In the genomic region with DNA sequence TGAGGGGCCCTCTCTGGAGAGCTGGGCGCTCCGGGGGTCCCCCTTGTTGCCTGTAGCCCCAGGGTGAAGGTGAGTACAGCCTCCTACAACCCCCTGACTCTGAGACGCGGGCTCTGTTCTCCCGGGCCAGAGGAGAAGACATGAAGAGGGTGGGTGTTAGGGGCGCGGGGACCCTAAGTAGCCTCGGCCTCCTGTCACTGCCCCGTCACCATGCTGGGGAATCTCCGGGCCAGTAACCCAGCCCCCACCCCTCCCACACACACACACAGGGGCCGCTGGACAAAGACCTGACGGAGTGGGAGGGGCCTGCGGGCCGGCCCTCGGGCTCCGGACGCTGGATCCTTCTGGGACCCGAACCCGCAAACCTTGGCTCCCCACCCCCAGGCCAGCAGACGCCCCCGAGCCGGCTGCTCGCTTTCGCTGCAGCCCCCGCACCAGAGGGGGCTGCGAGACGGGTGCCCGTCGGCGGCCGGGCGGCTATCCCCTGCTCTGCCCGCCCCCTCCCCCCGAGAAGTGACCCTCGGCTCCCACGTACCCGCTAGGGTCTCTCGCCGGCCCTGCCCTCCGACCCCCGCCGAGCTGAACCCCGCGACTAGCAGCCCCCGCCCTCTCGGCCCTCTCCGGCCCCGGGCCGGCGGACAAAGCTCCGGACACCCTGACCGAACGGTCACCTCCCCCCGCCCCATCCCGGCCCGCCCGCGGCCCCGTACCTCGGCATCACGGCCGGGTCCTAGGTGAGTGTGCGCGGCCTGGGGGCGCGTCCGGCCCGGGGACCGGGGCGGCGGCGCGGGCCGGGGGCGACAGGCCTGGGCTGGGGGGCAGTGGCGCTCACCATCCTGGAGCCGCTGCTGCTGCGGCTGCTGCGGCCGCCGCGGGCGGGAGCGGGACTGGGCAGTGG, we compare ENCODE assay signal across 8 cellular contexts. TPM values are rescaled to one million over a fixed set of nuclear protein-coding genes. Genes with fewer than 3 reads are reported as not detected.
A peak's percentile ranks its signal among the peaks of the same experiment; 100 is the strongest.
DNase-seq lines count a peak whose midpoint lies in the region; ATAC-seq and TF ChIP-seq lines count a peak whose summit lies in the region.

A gene with protein sequence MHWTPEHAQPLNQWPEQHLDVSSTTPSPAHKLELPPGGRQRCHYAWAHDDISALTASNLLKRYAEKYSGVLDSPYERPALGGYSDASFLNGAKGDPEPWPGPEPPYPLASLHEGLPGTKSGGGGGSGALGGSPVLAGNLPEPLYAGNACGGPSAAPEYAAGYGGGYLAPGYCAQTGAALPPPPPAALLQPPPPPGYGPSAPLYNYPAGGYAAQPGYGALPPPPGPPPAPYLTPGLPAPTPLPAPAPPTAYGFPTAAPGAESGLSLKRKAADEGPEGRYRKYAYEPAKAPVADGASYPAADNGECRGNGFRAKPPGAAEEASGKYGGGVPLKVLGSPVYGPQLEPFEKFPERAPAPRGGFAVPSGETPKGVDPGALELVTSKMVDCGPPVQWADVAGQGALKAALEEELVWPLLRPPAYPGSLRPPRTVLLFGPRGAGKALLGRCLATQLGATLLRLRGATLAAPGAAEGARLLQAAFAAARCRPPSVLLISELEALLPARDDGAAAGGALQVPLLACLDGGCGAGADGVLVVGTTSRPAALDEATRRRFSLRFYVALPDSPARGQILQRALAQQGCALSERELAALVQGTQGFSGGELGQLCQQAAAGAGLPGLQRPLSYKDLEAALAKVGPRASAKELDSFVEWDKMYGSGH (minus strand): TSS at position 889 of the 898 bp plus-strand sequence. CDS start 26,305 bp downstream, outside the sequence.

- H3K27ac Mint-ChIP-seq in IgD-negative memory B cell, result no peak within 1 kb of the TSS

- peak within 1 kb of the TSS; percentile 45 to 58 for H3K4me3 ChIP-seq in foreskin fibroblast (ENCODE audit: low read depth in 1 of 2, low read length in 2 of 2)

- peaks cover 0 to 3% (median 0%) of the 10 kb centered on the region in 3 donors for H3K9me3 Mint-ChIP-seq in IgD-negative memory B cell

- H3K4me3 Mint-ChIP-seq in IgD-negative memory B cell, result peak within 1 kb of the TSS in 3 of 4 donors; percentile 52 to 84 (median 60)

- ATAC-seq in omental fat pad (ENCODE audit: low FRiP score), result peak; percentile 46
- no peak for ATAC-seq in GM19463 (IDR thresholded peaks at IDR 0.05; ENCODE audit: unreplicated experiment)
- no peak for ATAC-seq in HG03196 (IDR thresholded peaks at IDR 0.05; ENCODE audit: unreplicated experiment)
- ATAC-seq in GM21619 (IDR thresholded peaks at IDR 0.05; ENCODE audit: unreplicated experiment), result no peak

- peaks cover 4 to 12% (median 9%) of the 10 kb centered on the region in 3 donors for H3K4me1 Mint-ChIP-seq in IgD-negative memory B cell

- peaks cover 6% of the 10 kb centered on the region for H3K36me3 Mint-ChIP-seq in IgD-negative memory B cell

- TF ChIP-seq CTCF in foreskin fibroblast (IDR thresholded peaks at IDR 0.05; ENCODE audit: low read depth, low read length), result no peak
- no peak for TF ChIP-seq CTCF in omental fat pad (IDR thresholded peaks at IDR 0.05)

- H3K27me3 Mint-ChIP-seq in IgD-negative memory B cell, result peaks cover 46% of the 10 kb centered on the region

- DNase-seq in AG08396 (ENCODE audit: low spot score), result peak; percentile 54
- no peak for DNase-seq in foreskin fibroblast
- DNase-seq in omental fat pad (ENCODE audit: low spot score), result no peak
- no peak for DNase-seq in H4 (ENCODE audit: low spot score)

RNA-seq across cellular contexts. Expression of the gene that starts here (rescaled TPM):
- not detected for polyA plus RNA-seq in IgD-negative memory B cell
- total RNA-seq in omental fat pad, result under 1 TPM in 3 of 4 donors, not detected in 1; 0.24 to 0.63 (median 0.63) TPM
- total RNA-seq in H4 (2014; rRNA removed; shearing (Covaris generic)), result not detected in 2 replicates

Comparison
In these comparisons a context has a peak if more than half of its experiments do, and no peak if none do; other contexts are left out.
1. Peak in ATAC-seq in omental fat pad; RNA of the gene not detected or under 1 TPM.